Comparison of ENCODE assay signal across 13 cellular contexts in genomic region chr7:80770675-80771081, GRCh38.
DNase-seq lines count a peak whose midpoint lies in the region; ATAC-seq and TF ChIP-seq lines count a peak whose summit lies in the region.
"Had no signal": no experiment of that assay in that cellular context is flagged by ENCODE, and none has a peak within 500 bp of the region (broad histone marks: within the 10 kb centered on the region; RNA-seq: fewer than 3 reads in every experiment).

No MANE protein-coding gene starts in this region.

- H3K36me3 Mint-ChIP-seq in H9 (ENCODE audit: insufficient read depth in 1 of 3, low read depth in 3 of 3) = no peaks in the 10 kb centered on the region; a peak in 1 of 7 replicates

- intact Hi-C loops in upper lobe of right lung (cut with DNase I) = no loop called here

- no peak overlapping the region for H2AFZ ChIP-seq in H9 (ENCODE audit: low read length)

- DNase-seq in upper lobe of right lung (no peak), DMS 273 (lab: John Stamatoyannopoulos, UW; ENCODE audit: unreplicated experiment) (no peak), H9 (no peak)
- no peak for DNase-seq in activated CD4-positive, alpha-beta T cell treated with anti-CD3 and anti-CD28 coated beads, Interleukin-2, amount 50 U/mL, for 1 hour
- DNase-seq: activated naive CD4-positive, alpha-beta T cell treated with anti-CD3 and anti-CD28 coated beads for 36 hours; DND-41; effector CD8-positive, alpha-beta T cell; KBM-7; ovary; WERI-Rb-1 had no signal

- H3K4me3 Mint-ChIP-seq in H9 = no peak overlapping the region
- H3K4me3 Mint-ChIP-seq: activated naive CD4-positive, alpha-beta T cell treated with anti-CD3 and anti-CD28 coated beads for 36 hours had no signal

- peaks cover 21% of the 10 kb centered on the region for H3K27me3 Mint-ChIP-seq in H9 (ENCODE audit: low read depth)

- peaks cover 3% of the 10 kb centered on the region for H4K20me1 ChIP-seq in H9 (ENCODE audit: control insufficient read depth, insufficient read depth, insufficient read length)

- H3K23me2 ChIP-seq in H9 (ENCODE audit: insufficient read length, low read depth, low read length, poor library complexity, severe bottlenecking) = no peaks in the 10 kb centered on the region

- H3K4me1 ChIP-seq in upper lobe of right lung (no peaks in the 10 kb centered on the region), H9 (ENCODE audit: insufficient read depth, low read length) (no peaks in the 10 kb centered on the region)

- TF ChIP-seq CTCF in VCaP (conservative IDR thresholded peaks at IDR 0.05) (no peak), upper lobe of right lung (IDR thresholded peaks at IDR 0.05) (no peak), H9 (conservative IDR thresholded peaks at IDR 0.05) (no peak)

- H3K23ac ChIP-seq in H9 (ENCODE audit: insufficient read length, low read depth, low read length) = no peak overlapping the region

- no peaks in the 10 kb centered on the region; a peak in 1 of 5 replicates for H3K9me3 Mint-ChIP-seq in H9
- H3K9me3 Mint-ChIP-seq: activated naive CD4-positive, alpha-beta T cell treated with anti-CD3 and anti-CD28 coated beads for 36 hours had no signal

- no peak overlapping the region for H2BK12ac ChIP-seq in H9 (ENCODE audit: insufficient read length, low read depth, low read length)

- H4K8ac ChIP-seq in H9 (replicated peaks; ENCODE audit: insufficient read length, low read depth, low read length) = no peak overlapping the region

- H3K14ac ChIP-seq in H9 (ENCODE audit: insufficient read depth, low read length) = no peak overlapping the region

- no CpG with 5 or more reads among the region's 2 CpGs for WGBS in H9 (ENCODE audit: extremely low coverage, insufficient read length, low lambda C conversion rate)

- no peak overlapping the region for H2BK5ac ChIP-seq in H9 (ENCODE audit: insufficient read length, low read length)

- no peak overlapping the region for H3K9ac ChIP-seq in H9 (ENCODE audit: extremely low read depth, insufficient read length, low read length)

- H2AK5ac ChIP-seq in H9 (ENCODE audit: insufficient read length, low read length) = no peak overlapping the region

- no peaks in the 10 kb centered on the region for H3K79me2 ChIP-seq in H9 (ENCODE audit: insufficient read depth, low read length)

- no peak overlapping the region for H2BK20ac ChIP-seq in H9 (ENCODE audit: low read depth, low read length, poor library complexity, severe bottlenecking)

- no peak overlapping the region for H2BK15ac ChIP-seq in H9 (ENCODE audit: low read depth, low read length)

- H3K27ac Mint-ChIP-seq in H9 = no peak overlapping the region
- H3K27ac Mint-ChIP-seq: activated naive CD4-positive, alpha-beta T cell treated with anti-CD3 and anti-CD28 coated beads for 36 hours had no signal

- H3K4me3 ChIP-seq in upper lobe of right lung = no peak overlapping the region
- H3K4me3 ChIP-seq: ovary had no signal

- no peak overlapping the region for H3K4ac ChIP-seq in H9 (ENCODE audit: low read depth, low read length)

- no peak overlapping the region for H3T11ph ChIP-seq in H9 (ENCODE audit: low read length)

- no peak overlapping the region for H4K5ac ChIP-seq in H9 (ENCODE audit: insufficient read length, low read depth, low read length)

- H3K56ac ChIP-seq in H9 (ENCODE audit: insufficient read length, low read depth, low read length) = no peak overlapping the region

- H3K9me3 ChIP-seq in upper lobe of right lung = no peaks in the 10 kb centered on the region
- no peaks in the 10 kb centered on the region for H3K9me3 ChIP-seq in H9 (ENCODE audit: control insufficient read depth, low read depth, low read length)
- H3K9me3 ChIP-seq: ovary had no signal

- H3K27ac ChIP-seq in VCaP (peak overlapping the region; percentile 78), upper lobe of right lung (no peak overlapping the region), H9 (ENCODE audit: insufficient read length, low read depth, low read length) (no peak overlapping the region)
- H3K27ac ChIP-seq: ovary, WERI-Rb-1 had no signal

- H2BK120ac ChIP-seq in H9 (ENCODE audit: low read depth, low read length, poor library complexity, severe bottlenecking) = no peak overlapping the region

- no peak overlapping the region for H4K91ac ChIP-seq in H9 (ENCODE audit: insufficient read length, low read depth, low read length)

- H3K36me3 ChIP-seq in upper lobe of right lung = no peaks in the 10 kb centered on the region
- H3K36me3 ChIP-seq: ovary, WERI-Rb-1 had no signal

- H3K4me2 ChIP-seq in H9 (ENCODE audit: insufficient read depth, insufficient read length, low read length) = no peak overlapping the region

- H3K79me1 ChIP-seq in H9 (ENCODE audit: insufficient read depth, low read depth, low read length, poor library complexity, severe bottlenecking) = no peaks in the 10 kb centered on the region

- ATAC-seq in GM19035 (IDR thresholded peaks at IDR 0.05; ENCODE audit: unreplicated experiment) (peak; percentile 89), HG03066 (IDR thresholded peaks at IDR 0.05; ENCODE audit: low read depth, unreplicated experiment) (peak; percentile 86), upper lobe of right lung (peak; percentile 72)

- no peak overlapping the region for H3K18ac ChIP-seq in H9 (ENCODE audit: insufficient read length, low read depth, low read length)

- peaks cover 21 to 29% of the 10 kb centered on the region in 2 experiments for H3K4me1 Mint-ChIP-seq in H9

- H3K27me3 ChIP-seq in upper lobe of right lung = no peaks in the 10 kb centered on the region
- H3K27me3 ChIP-seq in H9 (ENCODE audit: insufficient read depth, low read length) = no peaks in the 10 kb centered on the region
- H3K27me3 ChIP-seq: ovary had no signal
